In the genomic region with DNA sequence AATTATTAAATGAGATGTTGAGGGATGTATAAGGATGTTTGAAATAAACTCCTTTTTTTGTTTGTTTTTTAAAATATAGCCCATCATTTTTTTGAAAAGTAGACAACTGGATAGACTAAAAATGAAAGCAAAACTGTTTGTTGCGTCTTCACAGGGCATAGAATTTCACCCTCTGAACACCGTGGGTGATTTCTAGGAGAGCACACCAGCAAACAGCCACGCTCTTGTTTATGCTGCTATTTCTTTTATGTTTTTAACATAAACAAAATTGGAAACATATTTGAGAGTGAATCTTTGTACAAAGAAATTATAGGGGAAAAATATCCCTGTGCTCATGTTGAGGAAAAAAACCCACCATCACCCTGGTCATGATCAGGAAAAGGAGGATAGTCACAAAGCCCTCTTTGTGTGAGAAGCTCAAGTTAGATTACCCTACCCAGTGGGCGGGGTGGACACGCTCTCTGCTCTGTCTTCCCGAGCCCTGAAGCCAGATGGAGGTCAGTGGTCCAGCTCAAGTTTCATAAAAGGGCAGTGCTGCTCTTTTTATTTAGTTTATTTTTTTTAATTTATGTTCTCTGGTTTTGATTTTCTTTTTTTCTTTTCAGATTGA, we compare ENCODE assay signal across 9 cellular contexts.
DNase-seq lines count a peak whose midpoint lies in the region; ATAC-seq, FAIRE-seq and TF ChIP-seq lines count a peak whose summit lies in the region.
"Had no signal": no experiment of that assay in that cellular context is flagged by ENCODE, and none has a peak within 500 bp of the region (broad histone marks: within the 10 kb centered on the region; RNA-seq: fewer than 3 reads in every experiment).

No MANE protein-coding gene starts in this region.

- TF ChIP-seq CTCF in right atrium auricular region (IDR thresholded peaks at IDR 0.05) (no peak), astrocyte of the spinal cord (IDR thresholded peaks at IDR 0.05; ENCODE audit: low read depth, low read length) (no peak), H9 (conservative IDR thresholded peaks at IDR 0.05) (no peak)

- WGBS in H9 (ENCODE audit: extremely low coverage, insufficient read length, low lambda C conversion rate): no CpG with 5 or more reads among the region's 6 CpGs

- H2BK120ac ChIP-seq in H9 (ENCODE audit: low read depth, low read length, poor library complexity, severe bottlenecking): no peak overlapping the region

- no peak overlapping the region for H2AK5ac ChIP-seq in H9 (ENCODE audit: insufficient read length, low read length)

- no peak overlapping the region for H4K8ac ChIP-seq in H9 (replicated peaks; ENCODE audit: insufficient read length, low read depth, low read length)

- H3K79me1 ChIP-seq in H9 (ENCODE audit: insufficient read depth, low read depth, low read length, poor library complexity, severe bottlenecking): no peaks in the 10 kb centered on the region

- no peak overlapping the region for H2BK20ac ChIP-seq in H9 (ENCODE audit: low read depth, low read length, poor library complexity, severe bottlenecking)

- no peak overlapping the region for H4K91ac ChIP-seq in H9 (ENCODE audit: insufficient read length, low read depth, low read length)

- no peak overlapping the region for H3T11ph ChIP-seq in H9 (ENCODE audit: low read length)

- no peak overlapping the region for H3K23ac ChIP-seq in H9 (ENCODE audit: insufficient read length, low read depth, low read length)

- no peaks in the 10 kb centered on the region for H3K23me2 ChIP-seq in H9 (ENCODE audit: insufficient read length, low read depth, low read length, poor library complexity, severe bottlenecking)

- intact Hi-C loops in left ventricle myocardium superior (cut with micrococcal nuclease): no loop called here

- no peak overlapping the region for H3K56ac ChIP-seq in H9 (ENCODE audit: insufficient read length, low read depth, low read length)

- H3K36me3 ChIP-seq in right atrium auricular region (no peaks in the 10 kb centered on the region), H7 (replicated peaks; ENCODE audit: control insufficient read depth, insufficient read depth, low read length) (no peaks in the 10 kb centered on the region)

- no peak overlapping the region for H4K5ac ChIP-seq in H9 (ENCODE audit: insufficient read length, low read depth, low read length)

- H3K4me1 ChIP-seq in right atrium auricular region (no peaks in the 10 kb centered on the region), H9 (ENCODE audit: insufficient read depth, low read length) (no peaks in the 10 kb centered on the region)

- no peak overlapping the region for H3K14ac ChIP-seq in H9 (ENCODE audit: insufficient read depth, low read length)

- H3K9me3 ChIP-seq in right atrium auricular region (no peaks in the 10 kb centered on the region), H9 (ENCODE audit: control insufficient read depth, low read depth, low read length) (no peaks in the 10 kb centered on the region)

- no peak for ATAC-seq in left ventricle myocardium superior

- peak; percentile 25 for DNase-seq in left ventricle myocardium superior
- no peak for DNase-seq in right atrium auricular region (ENCODE audit: low spot score)
- peak; percentile 26 for DNase-seq in H7
- peak; percentile 13 to 42 for DNase-seq in Kasumi-1 (lab: John Stamatoyannopoulos, UW)
- peak; percentile 56 for DNase-seq in astrocyte of the spinal cord (ENCODE audit: low read depth, low spot score)
- DNase-seq in urothelium cell line (ENCODE audit: low spot score): peak; percentile 49
- no peak for DNase-seq in H9
- DNase-seq in DMS53 (lab: John Stamatoyannopoulos, UW): no peak

- no peaks in the 10 kb centered on the region for H3K9me3 Mint-ChIP-seq in H9

- no peak overlapping the region for H2AFZ ChIP-seq in H9 (ENCODE audit: low read length)

- H4K20me1 ChIP-seq in H9 (ENCODE audit: control insufficient read depth, insufficient read depth, insufficient read length): no peaks in the 10 kb centered on the region

- H2BK5ac ChIP-seq in H9 (ENCODE audit: insufficient read length, low read length): no peak overlapping the region

- no peak overlapping the region for H3K4me2 ChIP-seq in H9 (ENCODE audit: insufficient read depth, insufficient read length, low read length)

- H3K27ac ChIP-seq in right atrium auricular region: no peak overlapping the region
- no peak overlapping the region for H3K27ac ChIP-seq in H9 (ENCODE audit: insufficient read length, low read depth, low read length)
- H3K27ac ChIP-seq: epithelial cell of prostate had no signal

- H3K18ac ChIP-seq in H9 (ENCODE audit: insufficient read length, low read depth, low read length): no peak overlapping the region

- no peak overlapping the region for H2BK12ac ChIP-seq in H9 (ENCODE audit: insufficient read length, low read depth, low read length)

- no peak overlapping the region for H3K4ac ChIP-seq in H9 (ENCODE audit: low read depth, low read length)

- H3K27me3 ChIP-seq in right atrium auricular region (no peaks in the 10 kb centered on the region), H7 (ENCODE audit: control insufficient read depth, insufficient read depth, low read length) (no peaks in the 10 kb centered on the region), H9 (ENCODE audit: insufficient read depth, low read length) (no peaks in the 10 kb centered on the region)

- in situ Hi-C loops in astrocyte of the spinal cord (cut with HindIII; ENCODE audit: low sequenced_read_pairs): no loop called here

- H3K27ac Mint-ChIP-seq in H9: peak overlapping the region in 1 of 3 experiments; percentile 28; a peak in 1 of 7 replicates

- peaks cover 0 to 5% (median 0%) of the 10 kb centered on the region in 3 experiments; a peak in 2 of 7 replicates for H3K36me3 Mint-ChIP-seq in H9 (ENCODE audit: insufficient read depth in 1 of 3, low read depth in 3 of 3)

- H3K79me2 ChIP-seq in H9 (ENCODE audit: insufficient read depth, low read length): no peaks in the 10 kb centered on the region

- no peak for FAIRE-seq in urothelium cell line (lab: Jason Lieb, UNC)

- H3K4me3 ChIP-seq in right atrium auricular region (no peak overlapping the region), H7 (ENCODE audit: insufficient read depth, low read depth, low read length) (no peak overlapping the region), astrocyte of the spinal cord (ENCODE audit: low read depth, low read length) (no peak overlapping the region)

- no peaks in the 10 kb centered on the region for H3K27me3 Mint-ChIP-seq in H9 (ENCODE audit: low read depth)

- H2BK15ac ChIP-seq in H9 (ENCODE audit: low read depth, low read length): no peak overlapping the region

- H3K4me3 Mint-ChIP-seq in H9: no peak overlapping the region

- peaks cover 6 to 11% of the 10 kb centered on the region in 2 experiments for H3K4me1 Mint-ChIP-seq in H9

- H3K9ac ChIP-seq in H9 (ENCODE audit: extremely low read depth, insufficient read length, low read length): no peak overlapping the region

Comparison
In these comparisons a context has a peak if more than half of its experiments do, and no peak if none do; other contexts are left out.
1. DNase-seq: peak in left ventricle myocardium superior (single experiment), H7 (single experiment), Kasumi-1 (2 of 2), astrocyte of the spinal cord (single experiment) and urothelium cell line (single experiment); none in right atrium auricular region (single experiment), H9 (single experiment) and DMS53 (single experiment).